Comparison of ENCODE assay signal across 1 cellular context in genomic region chr12:121072147-121072546, GRCh38.
TF ChIP-seq lines count a peak whose summit lies in the region.

No MANE protein-coding gene starts in this region.

TF ChIP-seq in HepG2, 621 proteins besides CTCF, POLR2A, EP300 and RAD21:
- TF ChIP-seq HDAC1 (CRISPR knock-in tag; IDR thresholded peaks at IDR 0.05) = no peak
- no peak for TF ChIP-seq ZSCAN9 (CRISPR knock-in tag; IDR thresholded peaks at IDR 0.05; ENCODE audit: borderline replicate concordance)
- TF ChIP-seq ZNF792 (CRISPR knock-in tag; IDR thresholded peaks at IDR 0.05) = no peak
- TF ChIP-seq ARID3A (IDR thresholded peaks at IDR 0.05; ENCODE audit: low read depth, low read length) = no peak
- no peak for TF ChIP-seq PHF8 (CRISPR knock-in tag; IDR thresholded peaks at IDR 0.05)
- no peak for TF ChIP-seq CCAR2 (optimal IDR thresholded peaks at IDR 0.05; ENCODE audit: low read depth, low read length)
- no peak for TF ChIP-seq IKZF1 (IDR thresholded peaks at IDR 0.05)
- TF ChIP-seq MIER3 (CRISPR knock-in tag; IDR thresholded peaks at IDR 0.05; ENCODE audit: borderline replicate concordance) = no peak
- no peak for TF ChIP-seq BRCA1 (CRISPR knock-in tag; IDR thresholded peaks at IDR 0.05)
- no peak for TF ChIP-seq CEBPG (CRISPR knock-in tag; IDR thresholded peaks at IDR 0.05)
- no peak for TF ChIP-seq ZNF451 (CRISPR knock-in tag; IDR thresholded peaks at IDR 0.05)
- TF ChIP-seq HNF1B (CRISPR knock-in tag; IDR thresholded peaks at IDR 0.05) = no peak
- no peak for TF ChIP-seq MAFF (IDR thresholded peaks at IDR 0.05; ENCODE audit: low read depth, low read length)
- no peak for TF ChIP-seq ZNF207 (IDR thresholded peaks at IDR 0.05; ENCODE audit: borderline replicate concordance)
- no peak for TF ChIP-seq NFKB2 (CRISPR knock-in tag; IDR thresholded peaks at IDR 0.05; ENCODE audit: borderline replicate concordance)
- TF ChIP-seq RBM39 (IDR thresholded peaks at IDR 0.05; ENCODE audit: low read depth, low read length, poor library complexity, severe bottlenecking) = no peak
- no peak for TF ChIP-seq KDM3A (CRISPR knock-in tag; IDR thresholded peaks at IDR 0.05; ENCODE audit: low read depth)
